ENCODE assay signal across 19 cellular contexts in the genomic region with DNA sequence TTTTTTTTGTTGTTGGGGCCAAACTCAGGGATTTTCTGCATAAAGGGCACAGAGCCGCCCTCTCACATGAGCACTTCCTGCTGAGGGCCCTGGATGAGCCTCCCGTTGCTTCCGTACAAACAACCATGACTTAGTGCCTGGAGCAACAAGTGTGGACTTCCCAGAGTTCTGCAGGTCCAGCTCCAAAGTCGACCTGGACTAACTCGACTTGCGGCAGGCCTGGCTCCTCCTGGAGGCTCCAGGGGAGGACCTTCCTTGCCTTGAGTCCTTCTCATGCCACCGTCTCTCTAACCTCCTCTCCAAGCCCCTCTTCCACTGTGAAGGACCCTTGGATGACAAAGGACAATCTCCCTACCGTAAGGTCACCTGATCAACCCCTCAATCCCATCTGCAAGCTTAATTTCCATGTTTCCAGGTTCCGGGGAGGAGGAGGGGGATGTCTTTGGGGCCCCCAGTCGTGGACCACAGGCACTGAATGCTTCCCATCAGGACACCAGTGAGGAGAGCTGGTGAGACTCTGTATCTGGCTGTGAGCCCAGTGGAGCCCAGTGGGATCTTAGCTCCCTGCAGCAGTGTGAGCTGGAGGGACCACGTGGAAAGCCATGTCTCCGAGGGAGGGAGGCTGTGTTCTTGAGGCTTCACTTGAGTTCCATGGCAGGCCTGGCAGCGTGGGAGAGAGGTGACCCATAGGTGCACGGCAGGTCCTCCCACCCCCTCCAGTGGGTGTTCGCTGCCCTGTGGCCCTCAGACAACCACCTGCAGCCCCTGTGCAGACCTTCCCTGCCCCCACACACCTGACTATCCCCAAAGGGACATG.
DNase-seq lines count a peak whose midpoint lies in the region; ATAC-seq, FAIRE-seq and TF ChIP-seq lines count a peak whose summit lies in the region.
"Had no signal": no experiment of that assay in that cellular context is flagged by ENCODE, and none has a peak within 500 bp of the region (broad histone marks: within the 10 kb centered on the region; RNA-seq: fewer than 3 reads in every experiment).

No MANE protein-coding gene starts in this region.

- TF ChIP-seq CTCF in right atrium auricular region (IDR thresholded peaks at IDR 0.05) (no peak), left ventricle myocardium inferior (IDR thresholded peaks at IDR 0.05; ENCODE audit: borderline replicate concordance) (no peak), chondrocyte (IDR thresholded peaks at IDR 0.05) (no peak), neural progenitor cell (IDR thresholded peaks at IDR 0.05) (no peak), upper lobe of right lung (IDR thresholded peaks at IDR 0.05) (no peak), HepG2 (CRISPR knock-in tag; IDR thresholded peaks at IDR 0.05) (no peak)

- H3K27ac Mint-ChIP-seq in chondrocyte (ENCODE audit: unreplicated experiment) (no peak overlapping the region), neural progenitor cell (peak overlapping the region; percentile 42)
- H3K27ac Mint-ChIP-seq: CD4-positive, CD25-positive, alpha-beta regulatory T cell had no signal

- TF ChIP-seq EP300 in HepG2 (IDR thresholded peaks at IDR 0.05; ENCODE audit: low read depth in 2 of 2, low read length in 2 of 2): no peak
- TF ChIP-seq EP300 in HepG2 (CRISPR knock-in tag; IDR thresholded peaks at IDR 0.05; ENCODE audit: borderline replicate concordance): no peak

- H3K9me3 Mint-ChIP-seq in chondrocyte (ENCODE audit: low read depth) (peaks cover 6% of the 10 kb centered on the region), neural progenitor cell (peaks cover 3% of the 10 kb centered on the region)

- H3K27me3 Mint-ChIP-seq in chondrocyte (ENCODE audit: low read depth) (no peaks in the 10 kb centered on the region), neural progenitor cell (ENCODE audit: insufficient read depth, low read depth) (no peaks in the 10 kb centered on the region)
- H3K27me3 Mint-ChIP-seq: CD4-positive, CD25-positive, alpha-beta regulatory T cell had no signal

- H3K36me3 Mint-ChIP-seq in chondrocyte (ENCODE audit: low read depth) (no peaks in the 10 kb centered on the region), neural progenitor cell (no peaks in the 10 kb centered on the region)
- H3K36me3 Mint-ChIP-seq: CD4-positive, CD25-positive, alpha-beta regulatory T cell had no signal

- DNase-seq in right atrium auricular region (ENCODE audit: low spot score) (peak; percentile 43), left ventricle myocardium inferior (no peak), chondrocyte (ENCODE audit: low spot score) (peak; percentile 87), neural progenitor cell (ENCODE audit: low spot score) (no peak), upper lobe of right lung (peak; percentile 36), HepG2 (ENCODE audit: low spot score) (no peak), nucleus accumbens (lab: John Stamatoyannopoulos, UW) (no peak)
- DNase-seq: ACHN; AML-193; CD4-positive, CD25-positive, alpha-beta regulatory T cell; DMS153; GOT3; NCI-H1048; NCI-H146; NCI-H2081; NCI-H524 treated with DMSO at 0.1 percent for 48 hours had no signal

- H3K4me3 Mint-ChIP-seq in chondrocyte (ENCODE audit: unreplicated experiment) (no peak overlapping the region), neural progenitor cell (no peak overlapping the region)
- H3K4me3 Mint-ChIP-seq: CD4-positive, CD25-positive, alpha-beta regulatory T cell had no signal

- in situ Hi-C loops in HepG2 (cut with HindIII; ENCODE audit: extremely low pct_ligation_motif_present, low pct_unique_long_range_greater_than_20kb): no loop called here

- no peak for FAIRE-seq in HepG2 (lab: Jason Lieb, UNC)

- H3K4me2 ChIP-seq in neural progenitor cell (no peak overlapping the region), HepG2 (ENCODE audit: low read depth, low read length) (no peak overlapping the region)

- no peak for TF ChIP-seq RAD21 in HepG2 (CRISPR knock-in tag; IDR thresholded peaks at IDR 0.05)

- no peak for ATAC-seq in upper lobe of right lung
- no peak for ATAC-seq in HG03095 (IDR thresholded peaks at IDR 0.05; ENCODE audit: unreplicated experiment)
- ATAC-seq in HepG2: no peak
- ATAC-seq: Panc1 had no signal

- H3K9me3 ChIP-seq in right atrium auricular region: peaks cover 0 to 2% of the 10 kb centered on the region in 2 donors
- H3K9me3 ChIP-seq in left ventricle myocardium inferior (replicated peaks): peaks cover 4% of the 10 kb centered on the region
- no peaks in the 10 kb centered on the region for H3K9me3 ChIP-seq in neural progenitor cell (ENCODE audit: low read depth)
- H3K9me3 ChIP-seq in upper lobe of right lung: no peaks in the 10 kb centered on the region
- peaks cover 2% of the 10 kb centered on the region; the same call in 1 of the 2 replicates for H3K9me3 ChIP-seq in HepG2 (ENCODE audit: low read length)
- H3K9me3 ChIP-seq: Caco-2 had no signal

- CTCF ChIA-PET in HepG2 (lab: Yijun Ruan, JAX; ENCODE audit: low intra/inter-chr PET ratio, low total read pairs): no interaction called here

- no peak overlapping the region for H3K27ac ChIP-seq in right atrium auricular region
- no peak overlapping the region for H3K27ac ChIP-seq in left ventricle myocardium inferior (replicated peaks)
- H3K27ac ChIP-seq in neural progenitor cell: no peak overlapping the region
- no peak overlapping the region for H3K27ac ChIP-seq in upper lobe of right lung
- H3K27ac ChIP-seq in HepG2 (ENCODE audit: extremely low read length, insufficient read depth, low read length): no peak overlapping the region

- H3F3A ChIP-seq in neural progenitor cell (ENCODE audit: low read depth): no peaks in the 10 kb centered on the region

- H3K4me1 ChIP-seq in right atrium auricular region: no peaks in the 10 kb centered on the region
- no peaks in the 10 kb centered on the region for H3K4me1 ChIP-seq in left ventricle myocardium inferior
- H3K4me1 ChIP-seq in neural progenitor cell: no peaks in the 10 kb centered on the region
- H3K4me1 ChIP-seq in upper lobe of right lung: no peaks in the 10 kb centered on the region
- no peaks in the 10 kb centered on the region for H3K4me1 ChIP-seq in HepG2 (ENCODE audit: insufficient read depth, low read length)
- H3K4me1 ChIP-seq: Caco-2 had no signal

- intact Hi-C loops in left ventricle myocardium inferior (cut with micrococcal nuclease): no loop called here
- intact Hi-C loops in upper lobe of right lung (cut with DNase I): no loop called here
- intact Hi-C loops in HepG2 (cut with micrococcal nuclease; ENCODE audit: unreplicated experiment): no loop called here

- H3K36me3 ChIP-seq in right atrium auricular region (no peaks in the 10 kb centered on the region), left ventricle myocardium inferior (no peaks in the 10 kb centered on the region), neural progenitor cell (no peaks in the 10 kb centered on the region), upper lobe of right lung (no peaks in the 10 kb centered on the region), HepG2 (replicated peaks in 1 of 2; ENCODE audit: control insufficient read depth in 1 of 2, insufficient read depth in 2 of 2, low read length in 2 of 2) (no peaks in the 10 kb centered on the region)

- POLR2A ChIA-PET in HepG2 (lab: Yijun Ruan, JAX): no interaction called here

- TF ChIP-seq POLR2A in HepG2 (IDR thresholded peaks at IDR 0.05; ENCODE audit: insufficient read depth in 1 of 2, low read depth in 2 of 2, low read length in 2 of 2): no peak

- no peak overlapping the region for H2AFZ ChIP-seq in neural progenitor cell (replicated peaks)
- H2AFZ ChIP-seq in HepG2 (ENCODE audit: low read length): no peak overlapping the region

- H3K9ac ChIP-seq in neural progenitor cell (no peak overlapping the region), HepG2 (ENCODE audit: insufficient read depth, low read depth, low read length) (no peak overlapping the region)

- H3K79me2 ChIP-seq in neural progenitor cell (ENCODE audit: low read depth) (no peaks in the 10 kb centered on the region), HepG2 (ENCODE audit: insufficient read depth, low read length) (no peaks in the 10 kb centered on the region)

- H3K4me3 ChIP-seq in right atrium auricular region: no peak overlapping the region
- no peak overlapping the region for H3K4me3 ChIP-seq in left ventricle myocardium inferior
- H3K4me3 ChIP-seq in neural progenitor cell: no peak overlapping the region
- no peak overlapping the region for H3K4me3 ChIP-seq in upper lobe of right lung
- H3K4me3 ChIP-seq in HepG2 (replicated peaks in 1 of 3; ENCODE audit: insufficient read depth in 1 of 3, low read depth in 2 of 3, low read length in 3 of 3): no peak overlapping the region

- no peaks in the 10 kb centered on the region for H3K27me3 ChIP-seq in right atrium auricular region
- H3K27me3 ChIP-seq in left ventricle myocardium inferior (ENCODE audit: low read depth): peaks cover 54% of the 10 kb centered on the region
- no peaks in the 10 kb centered on the region for H3K27me3 ChIP-seq in neural progenitor cell
- peaks cover 5% of the 10 kb centered on the region for H3K27me3 ChIP-seq in upper lobe of right lung
- peaks cover 0 to 3% of the 10 kb centered on the region in 2 experiments; a peak in 2 of 5 replicates for H3K27me3 ChIP-seq in HepG2 (ENCODE audit: control insufficient read depth in 1 of 2, insufficient read depth in 2 of 2, low read length in 2 of 2)

- H4K20me1 ChIP-seq in neural progenitor cell (ENCODE audit: low read depth) (no peaks in the 10 kb centered on the region), HepG2 (ENCODE audit: insufficient read depth, low read length) (no peaks in the 10 kb centered on the region)

- H3K4me1 Mint-ChIP-seq in chondrocyte (ENCODE audit: low read depth) (no peaks in the 10 kb centered on the region), neural progenitor cell (peaks cover 9% of the 10 kb centered on the region)
- H3K4me1 Mint-ChIP-seq: CD4-positive, CD25-positive, alpha-beta regulatory T cell had no signal

- WGBS in HepG2 (ENCODE audit: low lambda C conversion rate): 15% methylated on average over 12 of the region's 15 CpGs

- BruUV-seq in HepG2 (replicated peaks; lab: Mats Ljungman, UMichigan): no TSS peak

TF ChIP-seq in HepG2, 621 proteins besides CTCF, POLR2A, EP300 and RAD21:
- TF ChIP-seq ZC3H13 (CRISPR knock-in tag; IDR thresholded peaks at IDR 0.05): no peak
- TF ChIP-seq GATA4 (IDR thresholded peaks at IDR 0.05; ENCODE audit: borderline replicate concordance, low read depth): no peak
- TF ChIP-seq SMAD1 (CRISPR knock-in tag; IDR thresholded peaks at IDR 0.05; ENCODE audit: borderline replicate concordance, low read depth): no peak
- TF ChIP-seq ZNF790 (CRISPR knock-in tag; IDR thresholded peaks at IDR 0.05; ENCODE audit: borderline replicate concordance): no peak
- no peak for TF ChIP-seq RFX3 (CRISPR knock-in tag; IDR thresholded peaks at IDR 0.05)
- TF ChIP-seq ZNF251 (CRISPR knock-in tag; IDR thresholded peaks at IDR 0.05): no peak
- no peak for TF ChIP-seq ZNF558 (CRISPR knock-in tag; IDR thresholded peaks at IDR 0.05; ENCODE audit: borderline replicate concordance)
- TF ChIP-seq REL (CRISPR knock-in tag; conservative IDR thresholded peaks at IDR 0.05): no peak

Comparison
In these comparisons a context has a peak if more than half of its experiments do, and no peak if none do; other contexts are left out.
1. DNase-seq: peak in right atrium auricular region (single experiment), chondrocyte (single experiment) and upper lobe of right lung (single experiment); none in left ventricle myocardium inferior (single experiment), neural progenitor cell (single experiment), HepG2 (single experiment) and nucleus accumbens (0 of 56).